Comparison of ENCODE assay signal across 9 cellular contexts in the genomic region with DNA sequence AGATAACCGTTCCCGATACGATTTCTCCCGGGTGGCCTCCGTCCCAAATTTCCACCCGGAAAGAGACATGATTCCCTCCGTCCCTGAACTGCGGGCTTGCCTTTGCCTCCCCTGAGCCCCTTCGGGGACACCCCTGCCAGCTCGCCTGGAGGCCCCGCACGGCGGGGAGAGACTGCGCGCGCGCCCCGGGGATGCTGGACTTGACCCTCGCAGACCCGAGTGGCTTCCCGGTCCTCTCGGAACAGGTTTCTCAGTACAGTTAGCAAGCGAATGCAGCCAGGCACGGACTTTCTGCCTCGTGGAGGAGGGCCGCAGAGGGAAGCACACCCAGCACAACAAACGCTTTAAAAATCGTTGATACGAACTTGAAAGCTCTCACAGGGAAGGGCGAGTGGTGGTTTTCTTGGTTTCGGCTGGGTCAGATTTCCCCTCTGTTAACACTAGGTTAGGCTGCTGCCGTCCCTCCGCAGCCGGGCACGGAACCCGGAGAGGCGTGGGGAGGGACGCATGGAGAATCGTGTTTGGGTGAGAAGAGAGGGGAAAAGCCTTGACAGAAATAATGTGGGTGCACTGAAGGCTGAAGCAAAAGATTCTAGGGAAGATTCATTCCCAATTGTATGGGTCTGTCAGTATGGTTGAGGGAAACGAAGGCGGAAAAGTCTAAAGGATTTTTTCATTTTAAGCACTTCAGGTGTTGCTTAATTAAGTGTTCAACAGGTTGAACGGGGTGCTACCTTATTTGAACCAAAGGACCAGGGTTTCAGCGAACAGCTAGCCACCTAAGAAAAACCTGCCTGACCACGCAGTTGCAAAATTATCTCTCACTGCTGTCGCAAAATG. TPM values are rescaled to one million over a fixed set of nuclear protein-coding genes. Genes with fewer than 3 reads are reported as not detected.
DNase-seq lines count a peak whose midpoint lies in the region; FAIRE-seq lines count a peak whose summit lies in the region.
"Had no signal": no experiment of that assay in that cellular context is flagged by ENCODE, and none has a peak within 500 bp of the region (broad histone marks: within the 10 kb centered on the region; RNA-seq: fewer than 3 reads in every experiment).

No MANE protein-coding gene starts in this region.

- peaks cover 0 to 8% (median 0%) of the 10 kb centered on the region in 11 experiments; a peak in 3 of 22 replicates for H4K20me1 ChIP-seq in BLaER1 treated with 17β-estradiol and CSF1 and Interleukin-3, amounts not matched to agents 10 nM and 100 nM

- H3K36me3 Mint-ChIP-seq in activated naive CD8-positive, alpha-beta T cell, result no peaks in the 10 kb centered on the region

- no peak overlapping the region for H3K27ac Mint-ChIP-seq in activated naive CD8-positive, alpha-beta T cell

- peaks cover 37% of the 10 kb centered on the region for H3K4me1 Mint-ChIP-seq in activated naive CD8-positive, alpha-beta T cell (ENCODE audit: low read depth)

- H3K4me3 Mint-ChIP-seq in activated naive CD8-positive, alpha-beta T cell, result peak overlapping the region; percentile 83

- H3K9me3 ChIP-seq in BLaER1 treated with 17β-estradiol and CSF1 and Interleukin-3, amounts not matched to agents 10 nM and 100 nM (replicated peaks in 1 of 11), result peaks cover 0 to 14% (median 0%) of the 10 kb centered on the region in 11 experiments; a peak in 8 of 22 replicates
- H3K9me3 ChIP-seq in small intestine (ENCODE audit: control insufficient read depth, low read depth), result no peaks in the 10 kb centered on the region

- FAIRE-seq in GM19239 (lab: Jason Lieb, UNC), result peak; percentile 82
- no peak for FAIRE-seq in small intestine (lab: Jason Lieb, UNC)
- FAIRE-seq: islet of Langerhans had no signal

- peaks cover 51 to 72% (median 61%) of the 10 kb centered on the region in 11 experiments for H3K27me3 ChIP-seq in BLaER1 treated with 17β-estradiol and CSF1 and Interleukin-3, amounts not matched to agents 10 nM and 100 nM
- peaks cover 0 to 6% of the 10 kb centered on the region in 2 donors for H3K27me3 ChIP-seq in small intestine (ENCODE audit: control insufficient read depth in 2 of 2, insufficient read depth in 2 of 2, low read length in 2 of 2)

- H3K36me3 ChIP-seq in BLaER1 treated with 17β-estradiol and CSF1 and Interleukin-3, amounts not matched to agents 10 nM and 100 nM, result no peaks in the 10 kb centered on the region
- no peaks in the 10 kb centered on the region for H3K36me3 ChIP-seq in small intestine (ENCODE audit: control insufficient read depth in 2 of 2, insufficient read depth in 2 of 2, low read length in 2 of 2)

- H3K9me3 Mint-ChIP-seq in activated naive CD8-positive, alpha-beta T cell (ENCODE audit: low read depth), result no peaks in the 10 kb centered on the region

- peak overlapping the region in 9 of 11 experiments; percentile 0 to 62 (median 47); a peak in 12 of 22 replicates for H3K9ac ChIP-seq in BLaER1 treated with 17β-estradiol and CSF1 and Interleukin-3, amounts not matched to agents 10 nM and 100 nM

- H3K4me1 ChIP-seq in BLaER1 treated with 17β-estradiol and CSF1 and Interleukin-3, amounts not matched to agents 10 nM and 100 nM, result peaks cover 11 to 74% (median 26%) of the 10 kb centered on the region in 10 experiments; a peak in 19 of 20 replicates
- H3K4me1 ChIP-seq in small intestine (ENCODE audit: control insufficient read depth in 2 of 2, insufficient read depth in 1 of 2, low read depth in 1 of 2, low read length in 1 of 2), result peaks cover 4 to 9% of the 10 kb centered on the region in 2 donors

- peaks cover 47% of the 10 kb centered on the region for H3K27me3 Mint-ChIP-seq in activated naive CD8-positive, alpha-beta T cell

- DNase-seq in GM19239 (ENCODE audit: insufficient read length, low spot score), result peak; percentile 54
- DNase-seq in NCI-H146 treated with DMSO at 0.1 percent for 48 hours (lab: John Stamatoyannopoulos, UW; ENCODE audit: unreplicated experiment), result peak; percentile 38
- peak; percentile 37 for DNase-seq in small intestine
- no peak for DNase-seq in cerebellum (ENCODE audit: low spot score)
- no peak for DNase-seq in central memory CD4-positive, alpha-beta T cell

- H3K27ac ChIP-seq in BLaER1 treated with 17β-estradiol and CSF1 and Interleukin-3, amounts not matched to agents 10 nM and 100 nM, result peak overlapping the region in 1 of 11 experiments; percentile 1; a peak in 1 of 22 replicates
- peak overlapping the region; percentile 41 to 77 for H3K27ac ChIP-seq in small intestine (ENCODE audit: low read depth in 1 of 2, low read length in 1 of 2)

- peak overlapping the region; percentile 52 to 72 (median 60) for H3K4me3 ChIP-seq in BLaER1 treated with 17β-estradiol and CSF1 and Interleukin-3, amounts not matched to agents 10 nM and 100 nM
- peak overlapping the region; percentile 81 for H3K4me3 ChIP-seq in iPS-11a (ENCODE audit: low read depth, low read length)
- peak overlapping the region; percentile 47 to 92 for H3K4me3 ChIP-seq in small intestine (ENCODE audit: low read depth in 1 of 2, low read length in 2 of 2)

- WGBS in small intestine, 3 donors, result 1 to 4% (median 2%) methylated on average over 44 to 45 of the region's 45 CpGs

- peak overlapping the region; percentile 76 to 98 (median 94) for H3K4me2 ChIP-seq in BLaER1 treated with 17β-estradiol and CSF1 and Interleukin-3, amounts not matched to agents 10 nM and 100 nM

RNA-seq across cellular contexts. Expression of a gene that starts 0.9 kb away (rescaled TPM):
- 10 to 100 TPM; 15.0 to 23.5 (median 16.5) TPM for polyA plus RNA-seq in small intestine
- 1.1 TPM for total RNA-seq in cerebellum

Comparison
In these comparisons a context has a peak if more than half of its experiments do, and no peak if none do; other contexts are left out.
1. DNase-seq: peak in GM19239 (single experiment), NCI-H146 treated with DMSO at 0.1 percent for 48 hours (single experiment) and small intestine (single experiment); none in cerebellum (single experiment) and central memory CD4-positive, alpha-beta T cell (single experiment).
2. Peak in every context shown above with its lines, with median percentiles within 50 percentile points of each other: H3K4me3 ChIP-seq.